ENCODE assay signal across 10 cellular contexts in the genomic region with DNA sequence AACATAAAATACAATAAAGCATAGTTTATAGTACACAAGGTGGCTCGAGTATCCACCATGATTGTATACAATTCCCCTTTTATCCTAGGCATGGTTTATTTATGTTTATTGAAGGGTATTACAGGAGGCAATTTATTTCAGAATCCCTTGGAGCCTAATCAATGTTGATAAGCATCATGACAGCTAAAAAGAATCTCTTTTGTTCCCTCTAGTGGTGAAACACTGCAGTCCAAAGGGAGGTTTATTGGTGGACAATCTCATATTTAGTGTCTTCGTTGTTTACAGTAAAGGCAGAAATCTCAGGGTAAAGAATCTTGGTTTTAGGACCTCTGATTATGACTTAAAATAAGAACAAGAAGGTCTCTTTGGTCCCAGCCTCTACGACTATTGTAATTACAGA.
A peak's percentile ranks its signal among the peaks of the same experiment; 100 is the strongest.
DNase-seq lines count a peak whose midpoint lies in the region; ATAC-seq, FAIRE-seq and TF ChIP-seq lines count a peak whose summit lies in the region.
"Had no signal": no experiment of that assay in that cellular context is flagged by ENCODE, and none has a peak within 500 bp of the region (broad histone marks: within the 10 kb centered on the region; RNA-seq: fewer than 3 reads in every experiment).

No MANE protein-coding gene starts in this region.

- H3K9me3 Mint-ChIP-seq in astrocyte (ENCODE audit: unreplicated experiment), result peaks cover 2% of the 10 kb centered on the region
- H3K9me3 Mint-ChIP-seq in stimulated activated naive B cell treated with anti-CD40 and anti-IgM and Interleukin-4, amounts not matched to agents 10 μg/mL and 1 μg/mL and 100 μg/mL, for 72 hours, result peaks cover 0 to 5% of the 10 kb centered on the region in 2 donors

- H2BK120ac ChIP-seq in mesendoderm (ENCODE audit: low read depth, low read length), result no peak overlapping the region

- H4K20me1 ChIP-seq in astrocyte (ENCODE audit: insufficient read depth, low read length), result no peaks in the 10 kb centered on the region

- no peak for FAIRE-seq in astrocyte (lab: Jason Lieb, UNC)

- no peaks in the 10 kb centered on the region for H3K36me3 ChIP-seq in astrocyte (ENCODE audit: insufficient read depth, low read length)
- no peaks in the 10 kb centered on the region for H3K36me3 ChIP-seq in mesendoderm (ENCODE audit: control insufficient read depth, insufficient read depth, low read length)

- H3K4me3 ChIP-seq in Jurkat, Clone E6-1 (ENCODE audit: low read length), result no peak overlapping the region
- H3K4me3 ChIP-seq in astrocyte (ENCODE audit: insufficient read depth, low read depth, low read length) (no peak overlapping the region), mesendoderm (ENCODE audit: low read length) (no peak overlapping the region)

- H3K27ac Mint-ChIP-seq in astrocyte (ENCODE audit: unreplicated experiment), result no peak overlapping the region
- no peak overlapping the region for H3K27ac Mint-ChIP-seq in stimulated activated naive B cell treated with anti-CD40 and anti-IgM and Interleukin-4, amounts not matched to agents 10 μg/mL and 1 μg/mL and 100 μg/mL, for 72 hours
- H3K27ac Mint-ChIP-seq: activated T-cell treated with anti-CD3 and anti-CD28 coated beads, Interleukin-2, amount 50 U/mL, for 72 hours had no signal

- H3K27ac ChIP-seq in astrocyte (ENCODE audit: low read depth, low read length), result no peak overlapping the region
- H3K27ac ChIP-seq in mesendoderm (ENCODE audit: low read depth, low read length), result no peak overlapping the region

- no peak overlapping the region for H4K5ac ChIP-seq in mesendoderm (ENCODE audit: low read length)

- H3K4me3 Mint-ChIP-seq in astrocyte (ENCODE audit: unreplicated experiment), result no peak overlapping the region
- no peak overlapping the region for H3K4me3 Mint-ChIP-seq in stimulated activated naive B cell treated with anti-CD40 and anti-IgM and Interleukin-4, amounts not matched to agents 10 μg/mL and 1 μg/mL and 100 μg/mL, for 72 hours
- H3K4me3 Mint-ChIP-seq: activated T-cell treated with anti-CD3 and anti-CD28 coated beads, Interleukin-2, amount 50 U/mL, for 72 hours had no signal

- no CpG with 5 or more reads among the region's 3 CpGs for WGBS in mesendoderm (ENCODE audit: extremely low coverage, insufficient coverage, low lambda C conversion rate)

- H3K79me1 ChIP-seq in mesendoderm (ENCODE audit: low read length), result no peaks in the 10 kb centered on the region

- ATAC-seq in stimulated activated naive B cell treated with anti-CD40 and anti-IgM and Interleukin-4, amounts not matched to agents 10 μg/mL and 1 μg/mL and 100 μg/mL, for 72 hours (replicated peaks), result no peak
- no peak for ATAC-seq in GM21717 (IDR thresholded peaks at IDR 0.05; ENCODE audit: unreplicated experiment)
- no peak for ATAC-seq in GM19467 (IDR thresholded peaks at IDR 0.05; ENCODE audit: unreplicated experiment)
- ATAC-seq: activated T-cell treated with anti-CD3 and anti-CD28 coated beads, Interleukin-2, amount 50 U/mL, for 72 hours; left cardiac atrium had no signal

- H3K56ac ChIP-seq in mesendoderm (ENCODE audit: low read length), result no peak overlapping the region

- DNase-seq in ELR (ENCODE audit: low read depth), result peak; percentile 57
- DNase-seq in Jurkat, Clone E6-1 (ENCODE audit: low read depth, low spot score), result peak; percentile 4
- no peak for DNase-seq in astrocyte (ENCODE audit: low read depth)
- peak; percentile 45 for DNase-seq in mesendoderm
- DNase-seq in stimulated activated naive B cell treated with anti-CD40 and anti-IgM and Interleukin-4, amounts not matched to agents 10 μg/mL and 1 μg/mL and 100 μg/mL, for 72 hours, result no peak
- DNase-seq in NCI-H2196 (lab: John Stamatoyannopoulos, UW; ENCODE audit: unreplicated experiment), result no peak
- DNase-seq: activated T-cell treated with anti-CD3 and anti-CD28 coated beads, Interleukin-2, amount 50 U/mL, for 72 hours; left cardiac atrium had no signal

- H3K18ac ChIP-seq in mesendoderm (ENCODE audit: low read length), result no peak overlapping the region

- no peak overlapping the region for H4K8ac ChIP-seq in mesendoderm (ENCODE audit: low read depth, low read length)

- no peak overlapping the region for H2BK15ac ChIP-seq in mesendoderm (replicated peaks; ENCODE audit: low read depth)

- H2BK5ac ChIP-seq in mesendoderm (ENCODE audit: low read length), result no peak overlapping the region

- H3K27me3 ChIP-seq in astrocyte (ENCODE audit: insufficient read depth, low read length) (no peaks in the 10 kb centered on the region), mesendoderm (ENCODE audit: insufficient read depth, low read length, poor library complexity) (no peaks in the 10 kb centered on the region)

- H3K79me2 ChIP-seq in astrocyte (ENCODE audit: insufficient read depth, low read length) (no peaks in the 10 kb centered on the region), mesendoderm (ENCODE audit: control insufficient read depth, insufficient read depth, low read length) (no peaks in the 10 kb centered on the region)

- no peak overlapping the region for H2AK5ac ChIP-seq in mesendoderm (ENCODE audit: low read length)

- TF ChIP-seq CTCF in astrocyte (IDR thresholded peaks at IDR 0.05; ENCODE audit: insufficient read depth, low read depth, low read length), result peak; percentile 68

- H3K36me3 Mint-ChIP-seq in astrocyte (ENCODE audit: low read depth, unreplicated experiment), result no peaks in the 10 kb centered on the region
- H3K36me3 Mint-ChIP-seq in stimulated activated naive B cell treated with anti-CD40 and anti-IgM and Interleukin-4, amounts not matched to agents 10 μg/mL and 1 μg/mL and 100 μg/mL, for 72 hours, result no peaks in the 10 kb centered on the region

- no peak overlapping the region for H3K4ac ChIP-seq in mesendoderm (ENCODE audit: low read depth, low read length)

- H3K4me2 ChIP-seq in astrocyte (ENCODE audit: low read length) (no peak overlapping the region), mesendoderm (ENCODE audit: low read length) (no peak overlapping the region)

- H3K4me1 Mint-ChIP-seq in astrocyte (ENCODE audit: low read depth, unreplicated experiment), result no peaks in the 10 kb centered on the region
- H3K4me1 Mint-ChIP-seq in stimulated activated naive B cell treated with anti-CD40 and anti-IgM and Interleukin-4, amounts not matched to agents 10 μg/mL and 1 μg/mL and 100 μg/mL, for 72 hours, result peaks cover 0 to 3% of the 10 kb centered on the region in 2 donors

- no peaks in the 10 kb centered on the region for H3K27me3 Mint-ChIP-seq in astrocyte (ENCODE audit: low read depth, unreplicated experiment)
- no peaks in the 10 kb centered on the region for H3K27me3 Mint-ChIP-seq in stimulated activated naive B cell treated with anti-CD40 and anti-IgM and Interleukin-4, amounts not matched to agents 10 μg/mL and 1 μg/mL and 100 μg/mL, for 72 hours

- H3K9me3 ChIP-seq in astrocyte (ENCODE audit: insufficient read depth, low read depth, low read length), result peaks cover 3% of the 10 kb centered on the region

- H2AFZ ChIP-seq in astrocyte (ENCODE audit: low read depth, low read length), result no peak overlapping the region

- H3K4me1 ChIP-seq in astrocyte (ENCODE audit: insufficient read depth, low read length) (no peaks in the 10 kb centered on the region), mesendoderm (ENCODE audit: control insufficient read depth, low read depth, low read length) (no peaks in the 10 kb centered on the region)

- H3K9ac ChIP-seq in astrocyte (ENCODE audit: low read length) (no peak overlapping the region), mesendoderm (ENCODE audit: low read length) (no peak overlapping the region)

- no peak overlapping the region for H3K23ac ChIP-seq in mesendoderm (ENCODE audit: low read length)

Comparison
In these comparisons a context has a peak if more than half of its experiments do, and no peak if none do; other contexts are left out.
1. DNase-seq: peak in ELR (single experiment), Jurkat, Clone E6-1 (single experiment) and mesendoderm (single experiment); none in astrocyte (single experiment), stimulated activated naive B cell treated with anti-CD40 and anti-IgM and Interleukin-4, amounts not matched to agents 10 μg/mL and 1 μg/mL and 100 μg/mL, for 72 hours (single experiment) and NCI-H2196 (single experiment).